29 cellular contexts compared by ENCODE assay signal in genomic region chrX:40537310-40537709, GRCh38.
"Had no signal": no experiment of that assay in that cellular context is flagged by ENCODE, and none has a peak within 500 bp of the region (broad histone marks: within the 10 kb centered on the region; RNA-seq: fewer than 3 reads in every experiment).

No MANE protein-coding gene starts in this region.

- ATAC-seq: stimulated activated effector memory CD8-positive, alpha-beta T cell treated with anti-CD3 and anti-CD28 coated beads, Interleukin-12 subunit alpha, Interleukin-12 subunit beta, amount 100 ng/mL, for 72 hours; stimulated activated memory B cell treated with anti-CD40 and anti-IgM and Interleukin-4, amounts not matched to agents 10 μg/mL and 1 μg/mL and 100 μg/mL, for 72 hours; stimulated activated naive B cell treated with anti-CD40 and anti-IgM and Interleukin-4, amounts not matched to agents 10 μg/mL and 1 μg/mL and 100 μg/mL, for 72 hours; stimulated activated naive CD8-positive, alpha-beta T cell treated with anti-CD3 and anti-CD28 coated beads, Interleukin-15, amount 100 ng/mL, for 72 hours; stimulated activated naive CD8-positive, alpha-beta T cell treated with anti-CD3 and anti-CD28 coated beads, Interleukin-15, Interleukin-2, amounts not matched to agents 100 U/mL and 50 U/mL, for 24 hours; upper lobe of right lung had no signal

- H3K27ac Mint-ChIP-seq: stimulated activated effector memory CD8-positive, alpha-beta T cell treated with anti-CD3 and anti-CD28 coated beads, Interleukin-12 subunit alpha, Interleukin-12 subunit beta, amount 100 ng/mL, for 72 hours; stimulated activated memory B cell treated with anti-CD40 and anti-IgM and Interleukin-4, amounts not matched to agents 10 μg/mL and 1 μg/mL and 100 μg/mL, for 72 hours; stimulated activated naive B cell treated with anti-CD40 and anti-IgM and Interleukin-4, amounts not matched to agents 10 μg/mL and 1 μg/mL and 100 μg/mL, for 72 hours; stimulated activated naive CD8-positive, alpha-beta T cell treated with anti-CD3 and anti-CD28 coated beads, Interleukin-15, amount 100 ng/mL, for 72 hours; stimulated activated naive CD8-positive, alpha-beta T cell treated with anti-CD3 and anti-CD28 coated beads, Interleukin-15, Interleukin-2, amounts not matched to agents 100 ng/mL and 50 ng/mL, for 24 hours; type B pancreatic cell had no signal

- H3K36me3 ChIP-seq: stomach, suprapubic skin, thoracic aorta, thyroid gland, tibial artery, tibial nerve, transverse colon, upper lobe of left lung, upper lobe of right lung, uterus, vagina had no signal

- H3K4me3 ChIP-seq: stomach, suprapubic skin, testis, thoracic aorta, thyroid gland, tibial artery, tibial nerve, transverse colon, upper lobe of left lung, upper lobe of right lung, uterus, vagina had no signal

- H3K36me3 Mint-ChIP-seq: stimulated activated effector memory CD8-positive, alpha-beta T cell treated with anti-CD3 and anti-CD28 coated beads, Interleukin-12 subunit alpha, Interleukin-12 subunit beta, amount 100 ng/mL, for 72 hours; stimulated activated memory B cell treated with anti-CD40 and anti-IgM and Interleukin-4, amounts not matched to agents 10 μg/mL and 1 μg/mL and 100 μg/mL, for 72 hours; type B pancreatic cell had no signal

- DNase-seq: stimulated activated CD4-positive, alpha-beta T cell treated with anti-CD3 and anti-CD28 coated beads, Interleukin-2, amount 100 ng/mL, for 48 hours; stimulated activated CD4-positive, alpha-beta T cell treated with anti-CD3 and anti-CD28 coated beads, Interleukin-4, amount 100 ng/mL, for 1 hour; stimulated activated CD4-positive, alpha-beta T cell treated with anti-CD3 and anti-CD28 coated beads, Interleukin-4, amount 100 ng/mL, for 24 hours; stimulated activated CD4-positive, alpha-beta T cell treated with anti-CD3 and anti-CD28 coated beads, Interleukin-4, amount 100 ng/mL, for 4 hours; stimulated activated CD8-positive, alpha-beta memory T cell treated with anti-CD3 and anti-CD28 coated beads, Interleukin-4, amount 100 ng/mL, for 48 hours; stimulated activated naive B cell treated with anti-CD40 and anti-IgM and Interleukin-4, amounts not matched to agents 10 μg/mL and 1 μg/mL and 100 μg/mL, for 72 hours; stimulated activated naive CD4-positive, alpha-beta T cell; stimulated activated naive CD4-positive, alpha-beta T cell treated with Interleukin-2 at 50 U/mL for 16 hours; stimulated activated naive CD8-positive, alpha-beta T cell treated with anti-CD3 and anti-CD28 coated beads, Interleukin-15, amount 100 ng/mL, for 72 hours; stimulated activated naive CD8-positive, alpha-beta T cell treated with anti-CD3 and anti-CD28 coated beads, Interleukin-15, Interleukin-2, amounts not matched to agents 100 U/mL and 50 U/mL, for 24 hours; stomach; substantia nigra; testis; thyroid gland; tibial artery; transverse colon; trophoblast cell; upper lobe of left lung; upper lobe of right lung; uterus had no signal

- H3K4me3 Mint-ChIP-seq: stimulated activated effector memory CD8-positive, alpha-beta T cell treated with anti-CD3 and anti-CD28 coated beads, Interleukin-12 subunit alpha, Interleukin-12 subunit beta, amount 100 ng/mL, for 72 hours; stimulated activated memory B cell treated with anti-CD40 and anti-IgM and Interleukin-4, amounts not matched to agents 10 μg/mL and 1 μg/mL and 100 μg/mL, for 72 hours; stimulated activated naive B cell treated with anti-CD40 and anti-IgM and Interleukin-4, amounts not matched to agents 10 μg/mL and 1 μg/mL and 100 μg/mL, for 72 hours; stimulated activated naive CD8-positive, alpha-beta T cell treated with anti-CD3 and anti-CD28 coated beads, Interleukin-15, amount 100 ng/mL, for 72 hours; stimulated activated naive CD8-positive, alpha-beta T cell treated with anti-CD3 and anti-CD28 coated beads, Interleukin-15, Interleukin-2, amounts not matched to agents 100 ng/mL and 50 ng/mL, for 24 hours; type B pancreatic cell had no signal

- H3K27me3 Mint-ChIP-seq: stimulated activated memory B cell treated with anti-CD40 and anti-IgM and Interleukin-4, amounts not matched to agents 10 μg/mL and 1 μg/mL and 100 μg/mL, for 72 hours; stimulated activated naive CD8-positive, alpha-beta T cell treated with anti-CD3 and anti-CD28 coated beads, Interleukin-15, Interleukin-2, amounts not matched to agents 100 ng/mL and 50 ng/mL, for 24 hours had no signal

- H3K9me3 Mint-ChIP-seq: stimulated activated effector memory CD8-positive, alpha-beta T cell treated with anti-CD3 and anti-CD28 coated beads, Interleukin-12 subunit alpha, Interleukin-12 subunit beta, amount 100 ng/mL, for 72 hours; stimulated activated memory B cell treated with anti-CD40 and anti-IgM and Interleukin-4, amounts not matched to agents 10 μg/mL and 1 μg/mL and 100 μg/mL, for 72 hours; stimulated activated naive CD8-positive, alpha-beta T cell treated with anti-CD3 and anti-CD28 coated beads, Interleukin-15, amount 100 ng/mL, for 72 hours; stimulated activated naive CD8-positive, alpha-beta T cell treated with anti-CD3 and anti-CD28 coated beads, Interleukin-15, Interleukin-2, amounts not matched to agents 100 ng/mL and 50 ng/mL, for 24 hours; type B pancreatic cell had no signal

- FAIRE-seq: urothelium cell line had no signal

- H3K27me3 ChIP-seq: suprapubic skin, testis, thyroid gland, tibial artery, transverse colon, upper lobe of left lung, upper lobe of right lung, uterus, vagina had no signal

- H3K9me3 ChIP-seq: stomach, suprapubic skin, testis, thoracic aorta, thyroid gland, tibial artery, tibial nerve, transverse colon, upper lobe of left lung, upper lobe of right lung, uterus, vagina had no signal

- H3K27ac ChIP-seq: stomach, suprapubic skin, testis, thoracic aorta, thyroid gland, tibial artery, tibial nerve, transverse colon, upper lobe of left lung, upper lobe of right lung, vagina had no signal

- H3K4me1 ChIP-seq: testis, tibial artery, upper lobe of right lung, uterus had no signal
